Comparison of ENCODE assay signal across 24 cellular contexts in genomic region chr6:153602387-153602786, GRCh38.
"Had no signal": no experiment of that assay in that cellular context is flagged by ENCODE, and none has a peak within 500 bp of the region (broad histone marks: within the 10 kb centered on the region; RNA-seq: fewer than 3 reads in every experiment).

No MANE protein-coding gene starts in this region.

- H3K27me3 Mint-ChIP-seq: effector memory CD8-positive, alpha-beta T cell; naive thymus-derived CD4-positive, alpha-beta T cell had no signal

- H3K4me1 ChIP-seq: esophagus squamous epithelium, gastrocnemius medialis, heart right ventricle, left lung, lower lobe of right lung had no signal

- DNase-seq: dermis blood vessel endothelial cell; dorsolateral prefrontal cortex; effector CD4-positive, alpha-beta T cell; effector memory CD8-positive, alpha-beta T cell; endodermal cell; erythroblast; esophagus squamous epithelium; foreskin fibroblast; foreskin melanocyte; gastrocnemius medialis; glutamatergic neuron; head of caudate nucleus; heart right ventricle; hippocampal formation; left cardiac atrium; left lung; left ventricle myocardium superior; lower lobe of right lung; mesenchymal stem cell; midbrain; naive thymus-derived CD4-positive, alpha-beta T cell had no signal

- H3K27ac Mint-ChIP-seq: effector memory CD8-positive, alpha-beta T cell; endodermal cell; naive thymus-derived CD4-positive, alpha-beta T cell had no signal

- H3K9me3 Mint-ChIP-seq: endodermal cell had no signal

- H3K4me3 ChIP-seq: coronary artery, dorsolateral prefrontal cortex, esophagus squamous epithelium, gastrocnemius medialis, heart right ventricle, left lung, lower lobe of right lung had no signal

- H3K27me3 ChIP-seq: esophagus squamous epithelium, gastrocnemius medialis, heart right ventricle, left lung had no signal

- H3K27ac ChIP-seq: coronary artery, dorsolateral prefrontal cortex, epithelial cell of prostate, esophagus squamous epithelium, gastrocnemius medialis, heart right ventricle, left lung, lower lobe of right lung had no signal

- H3K4me1 Mint-ChIP-seq: naive thymus-derived CD4-positive, alpha-beta T cell had no signal

- H3K36me3 ChIP-seq: esophagus squamous epithelium, gastrocnemius medialis, heart right ventricle, left lung, lower lobe of right lung had no signal

- H3K9me3 ChIP-seq: esophagus squamous epithelium, gastrocnemius medialis, heart right ventricle, left lung, lower lobe of right lung had no signal

- ATAC-seq: effector memory CD8-positive, alpha-beta T cell; esophagus mucosa; gastrocnemius medialis; heart right ventricle; left cardiac atrium; left lung; left ventricle myocardium superior; lower lobe of right lung; naive thymus-derived CD4-positive, alpha-beta T cell had no signal

- H3K4me3 Mint-ChIP-seq: effector memory CD8-positive, alpha-beta T cell; endodermal cell; naive thymus-derived CD4-positive, alpha-beta T cell had no signal

- H3K36me3 Mint-ChIP-seq: naive thymus-derived CD4-positive, alpha-beta T cell had no signal
